Comparison of ENCODE assay signal across 8 cellular contexts in genomic region chr17:60599220-60599619, GRCh38. TPM values are rescaled to one million over a fixed set of nuclear protein-coding genes. Genes with fewer than 3 reads are reported as not detected.
DNase-seq lines count a peak whose midpoint lies in the region; TF ChIP-seq lines count a peak whose summit lies in the region.

No MANE protein-coding gene starts in this region.

- DNase-seq in DMS79 treated with DMSO at 0.1 percent for 48 hours (lab: John Stamatoyannopoulos, UW): peak; percentile 66
- DNase-seq in DMS79 (lab: John Stamatoyannopoulos, UW): no peak
- DNase-seq in NCI-H510A (lab: John Stamatoyannopoulos, UW): no peak
- DNase-seq in T1000 (lab: John Stamatoyannopoulos, UW): no peak
- DNase-seq in foreskin melanocyte: no peak

- H3K27me3 ChIP-seq in Loucy (ENCODE audit: insufficient read depth, low read length, poor library complexity, severe bottlenecking) (peaks cover 8% of the 10 kb centered on the region), duodenal mucosa (ENCODE audit: control insufficient read depth in 1 of 2, insufficient read depth in 2 of 2, low read length in 2 of 2) (no peaks in the 10 kb centered on the region), neural cell (ENCODE audit: insufficient read depth, low read depth, low read length) (no peaks in the 10 kb centered on the region)

- H4K20me1 ChIP-seq in Loucy (ENCODE audit: insufficient read depth, low read length, poor library complexity, severe bottlenecking): peaks cover 35% of the 10 kb centered on the region
- no peaks in the 10 kb centered on the region for H4K20me1 ChIP-seq in neural cell (ENCODE audit: insufficient read depth)

- TF ChIP-seq RAD21 in neural cell (conservative IDR thresholded peaks at IDR 0.05): no peak

- TF ChIP-seq CTCF in Loucy (conservative IDR thresholded peaks at IDR 0.05; ENCODE audit: low read length) (no peak), neural cell (IDR thresholded peaks at IDR 0.05; ENCODE audit: poor library complexity, severe bottlenecking) (no peak)

- H3K4me1 ChIP-seq in Loucy (ENCODE audit: insufficient read depth, low read length, poor library complexity, severe bottlenecking) (peaks cover 34% of the 10 kb centered on the region), duodenal mucosa (ENCODE audit: control insufficient read depth in 1 of 2, insufficient read depth in 2 of 2, low read length in 2 of 2) (peaks cover 8 to 23% of the 10 kb centered on the region in 2 donors)

- H3K79me2 ChIP-seq in Loucy (ENCODE audit: insufficient read depth, low read length): peaks cover 41% of the 10 kb centered on the region
- H3K79me2 ChIP-seq in neural cell (replicated peaks; ENCODE audit: insufficient read depth, low read length): peaks cover 41% of the 10 kb centered on the region

- H3K36me3 ChIP-seq in Loucy (ENCODE audit: insufficient read depth, low read length) (no peaks in the 10 kb centered on the region), duodenal mucosa (ENCODE audit: control insufficient read depth in 1 of 2, insufficient read depth in 2 of 2, low read length in 2 of 2) (no peaks in the 10 kb centered on the region), neural cell (ENCODE audit: insufficient read depth, low read length) (no peaks in the 10 kb centered on the region)

- H3K4me2 ChIP-seq in Loucy (ENCODE audit: low read depth, low read length, poor library complexity, severe bottlenecking) (peak overlapping the region; percentile 87), neural cell (ENCODE audit: low read length) (peak overlapping the region; percentile 78)

- peak overlapping the region; percentile 90 for H2AFZ ChIP-seq in Loucy (ENCODE audit: low read length)
- peak overlapping the region; percentile 93 for H2AFZ ChIP-seq in neural cell (ENCODE audit: low read depth, low read length)

- no peaks in the 10 kb centered on the region; the same call in 1 of the 2 replicates for H3F3A ChIP-seq in Loucy (ENCODE audit: low read depth)
- H3F3A ChIP-seq in neural cell (ENCODE audit: insufficient read depth, low read length, poor library complexity, severe bottlenecking): peaks cover 6% of the 10 kb centered on the region

- no peaks in the 10 kb centered on the region for H3K9me2 ChIP-seq in Loucy (replicated peaks; ENCODE audit: low read depth, low read length)
- no peaks in the 10 kb centered on the region for H3K9me2 ChIP-seq in neural cell (ENCODE audit: insufficient read depth, low read length)

- TF ChIP-seq EP300 in neural cell (conservative IDR thresholded peaks at IDR 0.05; ENCODE audit: poor library complexity, severe bottlenecking): no peak

- H3K4me3 ChIP-seq in Loucy (ENCODE audit: low read length, poor library complexity, severe bottlenecking) (peak overlapping the region; percentile 88), duodenal mucosa (ENCODE audit: low read depth in 1 of 2, low read length in 2 of 2) (peak overlapping the region; percentile 92 to 95), neural cell (ENCODE audit: low read length) (peak overlapping the region; percentile 90)

- H3K27ac ChIP-seq in duodenal mucosa (ENCODE audit: low read depth, low read length): peak overlapping the region; percentile 89
- H3K27ac ChIP-seq in neural cell (ENCODE audit: low read length): peak overlapping the region; percentile 96

- no peaks in the 10 kb centered on the region for H3K9me3 ChIP-seq in Loucy (ENCODE audit: insufficient read depth, low read depth, low read length)
- no peaks in the 10 kb centered on the region for H3K9me3 ChIP-seq in duodenal mucosa (ENCODE audit: control insufficient read depth in 1 of 2, low read length in 2 of 2)
- no peaks in the 10 kb centered on the region for H3K9me3 ChIP-seq in neural cell (ENCODE audit: low read length)

- H3K9ac ChIP-seq in Loucy (ENCODE audit: low read depth, low read length, poor library complexity, severe bottlenecking) (peak overlapping the region; percentile 95), duodenal mucosa (ENCODE audit: low read depth in 1 of 2, low read length in 2 of 2) (peak overlapping the region; percentile 93 to 97), neural cell (ENCODE audit: low read length) (peak overlapping the region; percentile 91)

TF ChIP-seq in neural cell, 6 proteins besides CTCF, POLR2A, EP300 and RAD21:
- TF ChIP-seq SMC3 (conservative IDR thresholded peaks at IDR 0.05; ENCODE audit: poor library complexity): no peak
- no peak for TF ChIP-seq REST (IDR thresholded peaks at IDR 0.05; ENCODE audit: borderline replicate concordance)

RNA-seq across cellular contexts. Expression of gene PPM1D, which starts 0.8 kb away (rescaled TPM):
- polyA plus RNA-seq in neural cell: 14.7 and 16.7 TPM in 2 replicates
- 25.6 and 28.5 TPM in 2 replicates for polyA minus RNA-seq in neural cell
